ENCODE assay signal across 21 cellular contexts in the genomic region with DNA sequence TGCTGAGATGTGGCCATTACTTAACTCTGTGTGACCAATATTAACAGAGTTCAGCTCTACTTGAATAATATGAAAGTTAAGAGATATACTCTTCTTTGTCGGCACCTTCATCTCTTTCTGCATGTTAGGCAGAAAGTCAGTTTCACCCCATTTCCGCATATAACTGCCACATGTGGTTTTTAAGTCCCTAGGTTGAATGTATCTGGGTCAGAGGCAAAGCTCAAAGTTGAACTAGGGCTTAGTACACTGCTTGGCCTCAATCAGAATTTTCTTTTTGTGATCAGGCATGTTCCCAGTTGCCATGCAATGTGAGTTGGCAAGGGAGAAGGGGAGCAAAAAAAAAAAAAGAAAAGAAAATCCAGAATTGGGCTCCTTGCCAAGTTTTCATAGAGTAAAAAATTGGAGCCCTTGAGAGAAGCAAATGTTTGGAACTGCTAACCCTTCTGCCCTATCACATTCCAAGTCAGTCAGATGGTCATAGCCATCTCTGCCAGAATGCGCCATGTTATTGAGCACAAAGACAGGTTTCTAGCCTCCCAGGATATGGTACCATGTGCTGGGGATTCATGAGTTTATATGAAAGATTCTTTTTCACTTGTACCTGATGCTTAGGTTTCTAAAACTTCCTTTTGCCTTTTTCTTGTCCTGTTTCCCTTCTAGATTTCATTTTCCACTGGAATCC.
DNase-seq lines count a peak whose midpoint lies in the region; ATAC-seq and TF ChIP-seq lines count a peak whose summit lies in the region.
"Had no signal": no experiment of that assay in that cellular context is flagged by ENCODE, and none has a peak within 500 bp of the region (broad histone marks: within the 10 kb centered on the region; RNA-seq: fewer than 3 reads in every experiment).

No MANE protein-coding gene starts in this region.

- no peak for TF ChIP-seq CTCF in MM.1S (IDR thresholded peaks at IDR 0.05; ENCODE audit: low read length)
- no peak for TF ChIP-seq CTCF in activated CD8-positive, alpha-beta T cell treated with anti-CD3 and anti-CD28 coated beads for 36 hours (IDR thresholded peaks at IDR 0.05)
- no peak for TF ChIP-seq CTCF in smooth muscle cell (IDR thresholded peaks at IDR 0.05; ENCODE audit: borderline replicate concordance, insufficient read depth, poor library complexity, severe bottlenecking)
- no peak for TF ChIP-seq CTCF in heart left ventricle (IDR thresholded peaks at IDR 0.05)
- TF ChIP-seq CTCF in HFFc6 (IDR thresholded peaks at IDR 0.05): no peak

- POLR2A ChIA-PET in activated CD4-positive, alpha-beta T cell treated with anti-CD3 and anti-CD28 coated beads for 36 hours (lab: Charles Lee): no interaction called here
- POLR2A ChIA-PET in activated CD8-positive, alpha-beta T cell treated with anti-CD3 and anti-CD28 coated beads for 36 hours (lab: Charles Lee): interaction anchor here (0.6 kb wide), 1 partner anchor 418 kb away, joined by 3 read pairs; no protein-coding TSS in a partner anchor

- H3K9ac ChIP-seq in MM.1S (ENCODE audit: low read length) (no peak overlapping the region), smooth muscle cell (ENCODE audit: low read depth) (no peak overlapping the region)

- H4K20me1 ChIP-seq in MM.1S (ENCODE audit: insufficient read depth, low read length) (no peaks in the 10 kb centered on the region), smooth muscle cell (ENCODE audit: low read depth) (no peaks in the 10 kb centered on the region)

- no peaks in the 10 kb centered on the region for H3K27me3 ChIP-seq in MM.1S (replicated peaks; ENCODE audit: insufficient read depth, low read length)
- H3K27me3 ChIP-seq in smooth muscle cell (ENCODE audit: low read depth): no peaks in the 10 kb centered on the region
- no peaks in the 10 kb centered on the region for H3K27me3 ChIP-seq in heart left ventricle
- H3K27me3 ChIP-seq: esophagus muscularis mucosa, gastroesophageal sphincter, uterus had no signal

- intact Hi-C loops in activated CD4-positive, alpha-beta T cell treated with anti-CD3 and anti-CD28 coated beads, Interleukin-2, amount 10 ng/mL, durations not matched to agents 24 days and 14 days (cut with micrococcal nuclease): loop anchor here (1.0 to 10.0 kb wide), 2 partner anchors 31 to 79 kb away; no protein-coding TSS in a partner anchor
- intact Hi-C loops in activated CD4-positive, alpha-beta T cell treated with anti-CD3 and anti-CD28 coated beads for 36 hours (cut with DNase I, micrococcal nuclease): no loop called here
- intact Hi-C loops in activated CD8-positive, alpha-beta T cell treated with anti-CD3 and anti-CD28 coated beads for 36 hours (cut with micrococcal nuclease): no loop called here
- intact Hi-C loops in heart left ventricle (cut with DNase I): no loop called here

- H3K4me2 ChIP-seq in MM.1S (ENCODE audit: low read depth, low read length): peak overlapping the region; percentile 48
- no peak overlapping the region for H3K4me2 ChIP-seq in smooth muscle cell

- no peaks in the 10 kb centered on the region for H3K27me3 Mint-ChIP-seq in activated CD4-positive, alpha-beta T cell treated with anti-CD3 and anti-CD28 coated beads, Interleukin-2, amount 10 ng/mL, durations not matched to agents 24 days and 14 days
- H3K27me3 Mint-ChIP-seq in activated CD4-positive, alpha-beta T cell treated with anti-CD3 and anti-CD28 coated beads for 36 hours: no peaks in the 10 kb centered on the region
- H3K27me3 Mint-ChIP-seq in activated CD8-positive, alpha-beta T cell treated with anti-CD3 and anti-CD28 coated beads for 36 hours: no peaks in the 10 kb centered on the region
- no peaks in the 10 kb centered on the region for H3K27me3 Mint-ChIP-seq in HFFc6 (ENCODE audit: insufficient read depth)
- H3K27me3 Mint-ChIP-seq: CD4-positive, alpha-beta T cell; progenitor cell of endocrine pancreas had no signal

- peak; percentile 71 for DNase-seq in activated CD4-positive, alpha-beta T cell treated with anti-CD3 and anti-CD28 coated beads, Interleukin-2, amount 10 ng/mL, durations not matched to agents 24 days and 14 days
- DNase-seq in activated CD4-positive, alpha-beta T cell treated with anti-CD3 and anti-CD28 coated beads for 36 hours: no peak
- DNase-seq in MM.1S: peak; percentile 91
- DNase-seq in activated CD8-positive, alpha-beta T cell treated with anti-CD3 and anti-CD28 coated beads for 36 hours: no peak
- DNase-seq in stimulated activated effector memory CD8-positive, alpha-beta T cell treated with anti-CD3 and anti-CD28 coated beads, Interleukin-12 subunit alpha, Interleukin-12 subunit beta, amount 100 ng/mL, for 72 hours (ENCODE audit: low spot score in 2 of 2): no peak
- no peak for DNase-seq in smooth muscle cell (lab: John Stamatoyannopoulos, UW; ENCODE audit: unreplicated experiment)
- no peak for DNase-seq in heart left ventricle
- DNase-seq in HFFc6: no peak
- DNase-seq: ACHN; CD4-positive, alpha-beta T cell; effector CD8-positive, alpha-beta T cell; left cardiac atrium; NCI-H524; nephron progenitor cell; stimulated activated CD4-positive, alpha-beta T cell treated with anti-CD3 and anti-CD28 coated beads, Interleukin-4, amount 100 ng/mL, for 24 hours; T-helper 9 cell; uterus had no signal

- no peaks in the 10 kb centered on the region for H3K36me3 ChIP-seq in MM.1S (replicated peaks; ENCODE audit: insufficient read depth, low read length)
- H3K36me3 ChIP-seq in smooth muscle cell (ENCODE audit: low read depth): no peaks in the 10 kb centered on the region
- no peaks in the 10 kb centered on the region for H3K36me3 ChIP-seq in heart left ventricle
- H3K36me3 ChIP-seq: esophagus muscularis mucosa, gastroesophageal sphincter, uterus had no signal

- ATAC-seq in activated CD4-positive, alpha-beta T cell treated with anti-CD3 and anti-CD28 coated beads for 36 hours: no peak
- peak; percentile 87 for ATAC-seq in activated CD8-positive, alpha-beta T cell treated with anti-CD3 and anti-CD28 coated beads for 36 hours
- ATAC-seq in stimulated activated effector memory CD8-positive, alpha-beta T cell treated with anti-CD3 and anti-CD28 coated beads, Interleukin-12 subunit alpha, Interleukin-12 subunit beta, amount 100 ng/mL, for 72 hours: peak; percentile 84
- no peak for ATAC-seq in heart left ventricle
- ATAC-seq: activated CD4-positive, CD25-positive, alpha-beta regulatory T cell treated with anti-CD3 and anti-CD28 coated beads, Interleukin-2, amount 50 U/mL, for 24 hours; gastroesophageal sphincter; left cardiac atrium had no signal

- peak overlapping the region; percentile 82 for H3K27ac Mint-ChIP-seq in activated CD4-positive, alpha-beta T cell treated with anti-CD3 and anti-CD28 coated beads, Interleukin-2, amount 10 ng/mL, durations not matched to agents 24 days and 14 days
- no peak overlapping the region for H3K27ac Mint-ChIP-seq in activated CD4-positive, alpha-beta T cell treated with anti-CD3 and anti-CD28 coated beads for 36 hours
- H3K27ac Mint-ChIP-seq in activated CD8-positive, alpha-beta T cell treated with anti-CD3 and anti-CD28 coated beads for 36 hours: peak overlapping the region; percentile 85
- H3K27ac Mint-ChIP-seq in stimulated activated effector memory CD8-positive, alpha-beta T cell treated with anti-CD3 and anti-CD28 coated beads, Interleukin-12 subunit alpha, Interleukin-12 subunit beta, amount 100 ng/mL, for 72 hours: peak overlapping the region; percentile 54
- H3K27ac Mint-ChIP-seq in HFFc6: no peak overlapping the region
- H3K27ac Mint-ChIP-seq: CD4-positive, alpha-beta T cell; nephron progenitor cell; progenitor cell of endocrine pancreas had no signal

- peak overlapping the region; percentile 29 for H3K4me3 ChIP-seq in MM.1S (ENCODE audit: low read length)
- H3K4me3 ChIP-seq in smooth muscle cell: no peak overlapping the region
- H3K4me3 ChIP-seq in heart left ventricle: no peak overlapping the region
- H3K4me3 ChIP-seq: esophagus muscularis mucosa, gastroesophageal sphincter, uterus had no signal

- whole genome bisulfite sequencing in smooth muscle cell (ENCODE audit: low lambda C conversion rate): 91% methylated on average over 3 of the region's 3 CpGs
- WGBS in heart left ventricle, 4 donors: 83 to 88% (median 84%) methylated on average over 3 of the region's 3 CpGs

- H3F3A ChIP-seq in MM.1S (ENCODE audit: insufficient read depth, low read length) (0 out of 2 replicates have a peak, but pooled peaks cover 8% of the 10 kb centered on the region), smooth muscle cell (ENCODE audit: low read depth) (no peaks in the 10 kb centered on the region)

- peaks cover 12% of the 10 kb centered on the region for H3K36me3 Mint-ChIP-seq in activated CD4-positive, alpha-beta T cell treated with anti-CD3 and anti-CD28 coated beads, Interleukin-2, amount 10 ng/mL, durations not matched to agents 24 days and 14 days (ENCODE audit: low read depth)
- no peaks in the 10 kb centered on the region for H3K36me3 Mint-ChIP-seq in activated CD4-positive, alpha-beta T cell treated with anti-CD3 and anti-CD28 coated beads for 36 hours (ENCODE audit: low read depth)
- no peaks in the 10 kb centered on the region for H3K36me3 Mint-ChIP-seq in activated CD8-positive, alpha-beta T cell treated with anti-CD3 and anti-CD28 coated beads for 36 hours (ENCODE audit: low read depth)
- no peaks in the 10 kb centered on the region for H3K36me3 Mint-ChIP-seq in stimulated activated effector memory CD8-positive, alpha-beta T cell treated with anti-CD3 and anti-CD28 coated beads, Interleukin-12 subunit alpha, Interleukin-12 subunit beta, amount 100 ng/mL, for 72 hours
- H3K36me3 Mint-ChIP-seq in HFFc6 (ENCODE audit: low read depth): no peaks in the 10 kb centered on the region

- H3K4me3 Mint-ChIP-seq in activated CD4-positive, alpha-beta T cell treated with anti-CD3 and anti-CD28 coated beads, Interleukin-2, amount 10 ng/mL, durations not matched to agents 24 days and 14 days: peak overlapping the region; percentile 27
- H3K4me3 Mint-ChIP-seq in activated CD4-positive, alpha-beta T cell treated with anti-CD3 and anti-CD28 coated beads for 36 hours: no peak overlapping the region
- no peak overlapping the region for H3K4me3 Mint-ChIP-seq in activated CD8-positive, alpha-beta T cell treated with anti-CD3 and anti-CD28 coated beads for 36 hours
- no peak overlapping the region for H3K4me3 Mint-ChIP-seq in stimulated activated effector memory CD8-positive, alpha-beta T cell treated with anti-CD3 and anti-CD28 coated beads, Interleukin-12 subunit alpha, Interleukin-12 subunit beta, amount 100 ng/mL, for 72 hours
- no peak overlapping the region for H3K4me3 Mint-ChIP-seq in HFFc6
- H3K4me3 Mint-ChIP-seq: CD4-positive, alpha-beta T cell; nephron progenitor cell had no signal

- no peaks in the 10 kb centered on the region for H3K79me2 ChIP-seq in MM.1S (ENCODE audit: low read length)
- H3K79me2 ChIP-seq in smooth muscle cell (ENCODE audit: low read depth): no peaks in the 10 kb centered on the region

- no peaks in the 10 kb centered on the region for H3K9me2 ChIP-seq in MM.1S (replicated peaks; ENCODE audit: insufficient read depth, low read length)

- TF ChIP-seq POLR2A in heart left ventricle (IDR thresholded peaks at IDR 0.05): no peak

- H3K9me3 Mint-ChIP-seq in activated CD4-positive, alpha-beta T cell treated with anti-CD3 and anti-CD28 coated beads, Interleukin-2, amount 10 ng/mL, durations not matched to agents 24 days and 14 days: peaks cover 25% of the 10 kb centered on the region
- H3K9me3 Mint-ChIP-seq in activated CD4-positive, alpha-beta T cell treated with anti-CD3 and anti-CD28 coated beads for 36 hours (ENCODE audit: low read depth): peaks cover 9% of the 10 kb centered on the region
- peaks cover 9% of the 10 kb centered on the region for H3K9me3 Mint-ChIP-seq in activated CD8-positive, alpha-beta T cell treated with anti-CD3 and anti-CD28 coated beads for 36 hours
- no peaks in the 10 kb centered on the region for H3K9me3 Mint-ChIP-seq in stimulated activated effector memory CD8-positive, alpha-beta T cell treated with anti-CD3 and anti-CD28 coated beads, Interleukin-12 subunit alpha, Interleukin-12 subunit beta, amount 100 ng/mL, for 72 hours
- peaks cover 36% of the 10 kb centered on the region for H3K9me3 Mint-ChIP-seq in HFFc6

- H3K4me1 Mint-ChIP-seq in activated CD4-positive, alpha-beta T cell treated with anti-CD3 and anti-CD28 coated beads, Interleukin-2, amount 10 ng/mL, durations not matched to agents 24 days and 14 days: peaks cover 9% of the 10 kb centered on the region
- H3K4me1 Mint-ChIP-seq in activated CD4-positive, alpha-beta T cell treated with anti-CD3 and anti-CD28 coated beads for 36 hours: no peaks in the 10 kb centered on the region
- H3K4me1 Mint-ChIP-seq in activated CD8-positive, alpha-beta T cell treated with anti-CD3 and anti-CD28 coated beads for 36 hours (ENCODE audit: low read depth): peaks cover 11% of the 10 kb centered on the region
- no peaks in the 10 kb centered on the region for H3K4me1 Mint-ChIP-seq in stimulated activated effector memory CD8-positive, alpha-beta T cell treated with anti-CD3 and anti-CD28 coated beads, Interleukin-12 subunit alpha, Interleukin-12 subunit beta, amount 100 ng/mL, for 72 hours
- no peaks in the 10 kb centered on the region for H3K4me1 Mint-ChIP-seq in HFFc6 (ENCODE audit: low read depth)
- H3K4me1 Mint-ChIP-seq: nephron progenitor cell had no signal

- peaks cover 16% of the 10 kb centered on the region for H3K4me1 ChIP-seq in MM.1S (ENCODE audit: low read length)
- H3K4me1 ChIP-seq in smooth muscle cell (ENCODE audit: low read depth): no peaks in the 10 kb centered on the region
- no peaks in the 10 kb centered on the region for H3K4me1 ChIP-seq in heart left ventricle
- H3K4me1 ChIP-seq: esophagus muscularis mucosa, gastroesophageal sphincter, uterus had no signal

- CTCF ChIA-PET in activated CD4-positive, alpha-beta T cell treated with anti-CD3 and anti-CD28 coated beads for 36 hours (lab: Charles Lee): no interaction called here
- CTCF ChIA-PET in activated CD8-positive, alpha-beta T cell treated with anti-CD3 and anti-CD28 coated beads for 36 hours (lab: Charles Lee): interaction anchor here (0.8 kb wide), 1 partner anchor 530 kb away, joined by 3 read pairs; no protein-coding TSS in a partner anchor

- peak overlapping the region; percentile 50 for H3K27ac ChIP-seq in MM.1S (ENCODE audit: low read length)
- H3K27ac ChIP-seq in smooth muscle cell (ENCODE audit: low read depth): no peak overlapping the region
- H3K27ac ChIP-seq in heart left ventricle: no peak overlapping the region
- H3K27ac ChIP-seq: esophagus muscularis mucosa, gastroesophageal sphincter, uterus had no signal

- H2AFZ ChIP-seq in MM.1S (ENCODE audit: low read length): no peak overlapping the region
- H2AFZ ChIP-seq in smooth muscle cell (ENCODE audit: low read depth): no peak overlapping the region

- H3K9me3 ChIP-seq in MM.1S (replicated peaks; ENCODE audit: insufficient read depth, low read length) (no peaks in the 10 kb centered on the region), smooth muscle cell (replicated peaks; ENCODE audit: low read depth) (peaks cover 3% of the 10 kb centered on the region), heart left ventricle (peaks cover 0 to 49% (median 12%) of the 10 kb centered on the region in 12 donors)
- H3K9me3 ChIP-seq: uterus had no signal

Comparison
In these comparisons a context has a peak if more than half of its experiments do, and no peak if none do; other contexts are left out.
1. DNase-seq: peak in activated CD4-positive, alpha-beta T cell treated with anti-CD3 and anti-CD28 coated beads, Interleukin-2, amount 10 ng/mL, durations not matched to agents 24 days and 14 days (single experiment) and MM.1S (single experiment); none in activated CD4-positive, alpha-beta T cell treated with anti-CD3 and anti-CD28 coated beads for 36 hours (single experiment), activated CD8-positive, alpha-beta T cell treated with anti-CD3 and anti-CD28 coated beads for 36 hours (single experiment), stimulated activated effector memory CD8-positive, alpha-beta T cell treated with anti-CD3 and anti-CD28 coated beads, Interleukin-12 subunit alpha, Interleukin-12 subunit beta, amount 100 ng/mL, for 72 hours (0 of 2), smooth muscle cell (single experiment), heart left ventricle (0 of 5) and HFFc6 (single experiment).
2. H3K27ac Mint-ChIP-seq: peak in activated CD4-positive, alpha-beta T cell treated with anti-CD3 and anti-CD28 coated beads, Interleukin-2, amount 10 ng/mL, durations not matched to agents 24 days and 14 days (single experiment), activated CD8-positive, alpha-beta T cell treated with anti-CD3 and anti-CD28 coated beads for 36 hours (single experiment) and stimulated activated effector memory CD8-positive, alpha-beta T cell treated with anti-CD3 and anti-CD28 coated beads, Interleukin-12 subunit alpha, Interleukin-12 subunit beta, amount 100 ng/mL, for 72 hours (single experiment); none in activated CD4-positive, alpha-beta T cell treated with anti-CD3 and anti-CD28 coated beads for 36 hours (single experiment) and HFFc6 (single experiment).
3. ATAC-seq: peak in activated CD8-positive, alpha-beta T cell treated with anti-CD3 and anti-CD28 coated beads for 36 hours (single experiment) and stimulated activated effector memory CD8-positive, alpha-beta T cell treated with anti-CD3 and anti-CD28 coated beads, Interleukin-12 subunit alpha, Interleukin-12 subunit beta, amount 100 ng/mL, for 72 hours (single experiment); none in activated CD4-positive, alpha-beta T cell treated with anti-CD3 and anti-CD28 coated beads for 36 hours (single experiment) and heart left ventricle (0 of 4).